1 cellular context compared by ENCODE assay signal in genomic region chr6:16510245-16510644, GRCh38.
A peak's percentile ranks its signal among the peaks of the same experiment; 100 is the strongest.
TF ChIP-seq lines count a peak whose summit lies in the region.

No MANE protein-coding gene starts in this region.

TF ChIP-seq in HepG2, 621 proteins besides CTCF, POLR2A, EP300 and RAD21 (continued from another document):
- TF ChIP-seq ZBTB33 (CRISPR knock-in tag; IDR thresholded peaks at IDR 0.05): no peak
- TF ChIP-seq PRDM15 (CRISPR knock-in tag; IDR thresholded peaks at IDR 0.05): no peak
- TF ChIP-seq, protein P1, sequence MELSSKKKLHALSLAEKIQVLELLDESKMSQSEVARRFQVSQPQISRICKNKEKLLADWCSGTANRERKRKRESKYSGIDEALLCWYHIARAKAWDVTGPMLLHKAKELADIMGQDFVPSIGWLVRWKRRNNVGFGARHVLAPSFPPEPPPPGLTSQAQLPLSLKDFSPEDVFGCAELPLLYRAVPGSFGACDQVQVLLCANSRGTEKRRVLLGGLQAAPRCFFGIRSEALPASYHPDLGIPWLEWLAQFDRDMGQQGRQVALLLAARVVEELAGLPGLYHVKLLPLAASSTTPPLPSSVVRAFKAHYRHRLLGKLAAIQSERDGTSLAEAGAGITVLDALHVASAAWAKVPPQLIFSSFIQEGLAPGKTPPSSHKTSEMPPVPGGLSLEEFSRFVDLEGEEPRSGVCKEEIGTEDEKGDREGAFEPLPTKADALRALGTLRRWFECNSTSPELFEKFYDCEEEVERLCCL (CRISPR knock-in tag; IDR thresholded peaks at IDR 0.05; ENCODE audit: borderline replicate concordance): no peak
- no peak for TF ChIP-seq RELA (CRISPR knock-in tag; IDR thresholded peaks at IDR 0.05)
- 0 out of 2 replicates have a peak, but pooled peaks have one; percentile 30 for TF ChIP-seq HNF1B (CRISPR knock-in tag; IDR thresholded peaks at IDR 0.05)
- TF ChIP-seq ZNF17 (CRISPR knock-in tag; IDR thresholded peaks at IDR 0.05): no peak
- no peak for TF ChIP-seq GLI4 (CRISPR knock-in tag; IDR thresholded peaks at IDR 0.05; ENCODE audit: borderline replicate concordance)
- no peak for TF ChIP-seq ZNF496 (CRISPR knock-in tag; IDR thresholded peaks at IDR 0.05; ENCODE audit: insufficient replicate concordance)
- TF ChIP-seq DRAP1 (CRISPR knock-in tag; IDR thresholded peaks at IDR 0.05): no peak
- TF ChIP-seq, protein P2, sequence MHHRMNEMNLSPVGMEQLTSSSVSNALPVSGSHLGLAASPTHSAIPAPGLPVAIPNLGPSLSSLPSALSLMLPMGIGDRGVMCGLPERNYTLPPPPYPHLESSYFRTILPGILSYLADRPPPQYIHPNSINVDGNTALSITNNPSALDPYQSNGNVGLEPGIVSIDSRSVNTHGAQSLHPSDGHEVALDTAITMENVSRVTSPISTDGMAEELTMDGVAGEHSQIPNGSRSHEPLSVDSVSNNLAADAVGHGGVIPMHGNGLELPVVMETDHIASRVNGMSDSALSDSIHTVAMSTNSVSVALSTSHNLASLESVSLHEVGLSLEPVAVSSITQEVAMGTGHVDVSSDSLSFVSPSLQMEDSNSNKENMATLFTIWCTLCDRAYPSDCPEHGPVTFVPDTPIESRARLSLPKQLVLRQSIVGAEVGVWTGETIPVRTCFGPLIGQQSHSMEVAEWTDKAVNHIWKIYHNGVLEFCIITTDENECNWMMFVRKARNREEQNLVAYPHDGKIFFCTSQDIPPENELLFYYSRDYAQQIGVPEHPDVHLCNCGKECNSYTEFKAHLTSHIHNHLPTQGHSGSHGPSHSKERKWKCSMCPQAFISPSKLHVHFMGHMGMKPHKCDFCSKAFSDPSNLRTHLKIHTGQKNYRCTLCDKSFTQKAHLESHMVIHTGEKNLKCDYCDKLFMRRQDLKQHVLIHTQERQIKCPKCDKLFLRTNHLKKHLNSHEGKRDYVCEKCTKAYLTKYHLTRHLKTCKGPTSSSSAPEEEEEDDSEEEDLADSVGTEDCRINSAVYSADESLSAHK (CRISPR knock-in tag; IDR thresholded peaks at IDR 0.05; ENCODE audit: borderline replicate concordance): no peak
- no peak for TF ChIP-seq MIER2 (CRISPR knock-in tag; IDR thresholded peaks at IDR 0.05)
- TF ChIP-seq ZNF225 (CRISPR knock-in tag; IDR thresholded peaks at IDR 0.05): no peak
- 0 out of 2 replicates have a peak, but pooled peaks have one; percentile 19 for TF ChIP-seq SAP130 (CRISPR knock-in tag; IDR thresholded peaks at IDR 0.05; ENCODE audit: low read depth)
- TF ChIP-seq MATR3 (CRISPR knock-in tag; IDR thresholded peaks at IDR 0.05): no peak
- TF ChIP-seq ESRRA (CRISPR knock-in tag; IDR thresholded peaks at IDR 0.05; ENCODE audit: low read depth): no peak
- no peak for TF ChIP-seq CERS6 (CRISPR knock-in tag; IDR thresholded peaks at IDR 0.05)
- TF ChIP-seq ZNF407 (CRISPR knock-in tag; IDR thresholded peaks at IDR 0.05; ENCODE audit: not compliant biosample characterization): no peak
- no peak for TF ChIP-seq KDM5B (CRISPR knock-in tag; IDR thresholded peaks at IDR 0.05; ENCODE audit: borderline replicate concordance)
- TF ChIP-seq FOXC1 (CRISPR knock-in tag; IDR thresholded peaks at IDR 0.05; ENCODE audit: borderline replicate concordance): no peak
- no peak for TF ChIP-seq ZFP1 (CRISPR knock-in tag; IDR thresholded peaks at IDR 0.05)
- peak; percentile 48 for TF ChIP-seq FOSL2 (CRISPR knock-in tag; IDR thresholded peaks at IDR 0.05)
- peak; percentile 18; the same call in 1 of the 2 replicates for TF ChIP-seq RARA (CRISPR knock-in tag; IDR thresholded peaks at IDR 0.05)
- TF ChIP-seq CHD4 (IDR thresholded peaks at IDR 0.05; ENCODE audit: borderline replicate concordance, low read length): no peak
